14 cellular contexts compared by ENCODE assay signal in the genomic region with DNA sequence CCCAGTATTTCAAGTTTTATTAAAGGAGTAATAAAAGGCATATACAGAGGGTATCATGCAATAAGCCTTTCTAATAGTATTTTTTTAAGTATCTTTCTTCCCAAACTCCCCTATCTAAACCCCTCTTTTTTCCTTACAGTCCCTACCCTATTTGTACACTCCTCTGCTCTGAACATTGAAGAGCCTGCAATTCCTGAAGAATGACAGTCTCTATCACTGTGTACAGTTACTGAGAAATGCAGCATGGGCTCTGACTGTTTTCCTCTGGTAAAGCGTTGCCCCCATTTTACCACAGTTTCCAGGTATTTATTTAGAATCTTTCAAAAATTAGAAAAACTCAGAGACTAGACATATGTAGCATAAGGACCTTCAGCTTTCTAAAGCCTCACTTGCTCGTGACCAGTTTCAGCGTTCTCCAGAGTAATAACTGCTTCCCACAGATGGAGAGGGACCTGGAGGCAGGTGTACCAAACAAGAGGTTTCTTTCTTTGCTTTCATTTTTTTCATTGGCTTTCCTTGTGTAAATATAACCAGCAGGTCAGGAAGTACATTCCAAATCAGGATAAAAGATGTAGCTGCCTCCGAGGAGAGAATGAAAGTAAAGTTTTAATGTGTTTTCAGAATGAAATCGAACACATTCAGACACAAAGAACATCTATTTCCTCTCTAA.
A peak's percentile ranks its signal among the peaks of the same experiment; 100 is the strongest.
DNase-seq lines count a peak whose midpoint lies in the region; ATAC-seq and TF ChIP-seq lines count a peak whose summit lies in the region.
"Had no signal": no experiment of that assay in that cellular context is flagged by ENCODE, and none has a peak within 500 bp of the region (broad histone marks: within the 10 kb centered on the region; RNA-seq: fewer than 3 reads in every experiment).

No MANE protein-coding gene starts in this region.

- H3K4me2 ChIP-seq in smooth muscle cell = no peak overlapping the region

- peak overlapping the region; percentile 5 for H2AFZ ChIP-seq in smooth muscle cell (ENCODE audit: low read depth)

- 84% methylated on average over 5 of the region's 5 CpGs for WGBS in smooth muscle cell (ENCODE audit: low lambda C conversion rate)

- H3K4me1 ChIP-seq in breast epithelium = no peaks in the 10 kb centered on the region
- H3K4me1 ChIP-seq in smooth muscle cell (ENCODE audit: low read depth) = no peaks in the 10 kb centered on the region
- H3K4me1 ChIP-seq: ascending aorta had no signal

- H3K4me3 ChIP-seq in breast epithelium (peak overlapping the region in 2 of 3 donors; percentile 23 to 41), smooth muscle cell (no peak overlapping the region)
- H3K4me3 ChIP-seq: ascending aorta had no signal

- TF ChIP-seq CTCF in breast epithelium (IDR thresholded peaks at IDR 0.05) = no peak
- TF ChIP-seq CTCF in smooth muscle cell (IDR thresholded peaks at IDR 0.05; ENCODE audit: borderline replicate concordance, insufficient read depth, poor library complexity, severe bottlenecking) = no peak

- intact Hi-C loops in breast epithelium (cut with DNase I; ENCODE audit: low total_unique reads) = no loop called here

- H3K27me3 ChIP-seq in breast epithelium (no peaks in the 10 kb centered on the region), smooth muscle cell (ENCODE audit: low read depth) (no peaks in the 10 kb centered on the region)
- H3K27me3 ChIP-seq: ascending aorta had no signal

- ATAC-seq in HG03378 (IDR thresholded peaks at IDR 0.05; ENCODE audit: unreplicated experiment) (no peak), HG03280 (IDR thresholded peaks at IDR 0.05; ENCODE audit: unreplicated experiment) (no peak)
- ATAC-seq: Right ventricle myocardium inferior had no signal

- no peak for TF ChIP-seq POLR2A in breast epithelium (IDR thresholded peaks at IDR 0.05)

- no peaks in the 10 kb centered on the region for H3K79me2 ChIP-seq in smooth muscle cell (ENCODE audit: low read depth)

- no peaks in the 10 kb centered on the region for H4K20me1 ChIP-seq in smooth muscle cell (ENCODE audit: low read depth)

- H3K9me3 ChIP-seq in breast epithelium (no peaks in the 10 kb centered on the region), smooth muscle cell (replicated peaks; ENCODE audit: low read depth) (no peaks in the 10 kb centered on the region)
- H3K9me3 ChIP-seq: ascending aorta had no signal

- H3F3A ChIP-seq in smooth muscle cell (ENCODE audit: low read depth) = no peaks in the 10 kb centered on the region

- H3K36me3 ChIP-seq in breast epithelium (no peaks in the 10 kb centered on the region), smooth muscle cell (ENCODE audit: low read depth) (no peaks in the 10 kb centered on the region)
- H3K36me3 ChIP-seq: ascending aorta had no signal

- H3K27ac ChIP-seq in breast epithelium (no peak overlapping the region), smooth muscle cell (ENCODE audit: low read depth) (no peak overlapping the region)
- H3K27ac ChIP-seq: 22Rv1, ascending aorta had no signal

- no peak overlapping the region for H3K9ac ChIP-seq in smooth muscle cell (ENCODE audit: low read depth)

- peak; percentile 29 for DNase-seq in NCI-H1092 treated with DMSO at 0.1 percent for 48 hours (lab: John Stamatoyannopoulos, UW)
- DNase-seq in NCI-H1092 (lab: John Stamatoyannopoulos, UW) = no peak
- peak; percentile 60 for DNase-seq in NCI-H345 treated with DMSO at 0.1 percent for 48 hours (lab: John Stamatoyannopoulos, UW; ENCODE audit: unreplicated experiment)
- DNase-seq in breast epithelium (ENCODE audit: low spot score in 2 of 2) = no peak
- no peak for DNase-seq in smooth muscle cell (lab: John Stamatoyannopoulos, UW; ENCODE audit: unreplicated experiment)
- no peak for DNase-seq in GDM1 (lab: John Stamatoyannopoulos, UW)
- DNase-seq: erythroblast; nephron progenitor cell; stimulated activated CD4-positive, alpha-beta T cell treated with anti-CD3 and anti-CD28 coated beads, Interleukin-15, amount 100 ng/mL, for 24 hours had no signal

Comparison
In these comparisons a context has a peak if more than half of its experiments do, and no peak if none do; other contexts are left out.
1. DNase-seq: peak in NCI-H1092 treated with DMSO at 0.1 percent for 48 hours (single experiment) and NCI-H345 treated with DMSO at 0.1 percent for 48 hours (single experiment); none in NCI-H1092 (single experiment), breast epithelium (0 of 2), smooth muscle cell (single experiment) and GDM1 (single experiment).